Comparison of ENCODE assay signal across 30 cellular contexts in the genomic region with DNA sequence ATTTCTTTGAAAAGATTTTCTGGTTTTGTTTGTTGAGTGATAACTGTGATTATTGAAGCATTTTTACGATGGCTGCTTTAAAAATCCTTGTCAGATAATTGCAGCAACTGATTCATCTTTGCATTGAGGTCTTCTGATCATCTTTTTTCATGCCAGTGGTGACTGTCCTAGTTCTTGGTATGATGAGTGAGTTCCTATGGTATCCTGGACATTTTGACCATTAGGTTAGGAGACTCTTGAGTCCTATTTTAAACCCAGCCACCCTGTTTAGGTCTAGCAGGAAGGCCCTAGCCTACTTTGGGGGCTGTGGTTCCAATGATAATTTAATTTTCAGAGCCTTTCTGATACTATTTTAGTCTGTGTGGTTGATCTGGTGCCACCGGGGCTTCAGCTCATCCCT.
"Had no signal": no experiment of that assay in that cellular context is flagged by ENCODE, and none has a peak within 500 bp of the region (broad histone marks: within the 10 kb centered on the region; RNA-seq: fewer than 3 reads in every experiment).

No MANE protein-coding gene starts in this region.

- H3K27ac ChIP-seq: adrenal gland, ascending aorta, breast epithelium, colonic mucosa, dorsolateral prefrontal cortex, esophagus squamous epithelium, gastrocnemius medialis, sigmoid colon, thoracic aorta, vagina, VCaP had no signal

- H3K9me3 ChIP-seq: adrenal gland, ascending aorta, breast epithelium, colonic mucosa, esophagus squamous epithelium, gastrocnemius medialis, sigmoid colon, thoracic aorta, vagina had no signal

- ATAC-seq: activated T-cell treated with anti-CD3 and anti-CD28 coated beads, Interleukin-2, amount 50 U/mL, for 4 hours; effector memory CD8-positive, alpha-beta T cell; gastrocnemius medialis; left ventricle myocardium superior had no signal

- DNase-seq: activated CD4-positive, alpha-beta T cell treated with anti-CD3 and anti-CD28 coated beads, Interleukin-2, amount 50 U/mL, for 4 hours; activated CD4-positive, CD25-positive, alpha-beta regulatory T cell treated with anti-CD3 and anti-CD28 coated beads, Interleukin-2, amount 50 U/mL, for 72 hours; activated CD8-positive, alpha-beta memory T cell treated with anti-CD3 and anti-CD28 coated beads for 24 hours; activated CD8-positive, alpha-beta memory T cell treated with anti-CD3 and anti-CD28 coated beads, Interleukin-2, amount 50 U/mL, for 4 hours; activated naive CD4-positive, alpha-beta T cell; activated T-cell treated with anti-CD3 and anti-CD28 coated beads, Interleukin-2, amount 50 U/mL, for 4 hours; adrenal gland; colonic mucosa; dorsolateral prefrontal cortex; effector memory CD8-positive, alpha-beta T cell; esophagus squamous epithelium; gastrocnemius medialis; hippocampal formation; left ventricle myocardium superior; mammary epithelial cell; retina; sigmoid colon; stimulated activated CD4-positive, alpha-beta T cell treated with anti-CD3 and anti-CD28 coated beads, Interleukin-2, amount 100 ng/mL, for 48 hours; stimulated activated CD8-positive, alpha-beta memory T cell treated with anti-CD3 and anti-CD28 coated beads, Interleukin-4, amount 100 ng/mL, for 48 hours; stimulated activated naive CD4-positive, alpha-beta T cell treated with Interleukin-2 at 50 U/mL for 16 hours; T-helper 2 cell had no signal

- H3K4me1 Mint-ChIP-seq: central memory CD8-positive, alpha-beta T cell had no signal

- H3K9me3 Mint-ChIP-seq: activated T-cell treated with anti-CD3 and anti-CD28 coated beads, Interleukin-2, amount 50 U/mL, for 4 hours; activated T-helper 2 cell treated with anti-CD3 and anti-CD28 coated beads, Interferon-gamma antibody, Interleukin-2, Interleukin-4, amounts not matched to agents 10 μg/mL and 5 μg/mL and 100 μg/mL, durations not matched to agents 14 hours and 24 hours and 36 hours; central memory CD8-positive, alpha-beta T cell; effector memory CD8-positive, alpha-beta T cell; type B pancreatic cell had no signal

- H3K36me3 Mint-ChIP-seq: activated naive CD8-positive, alpha-beta T cell had no signal

- H3K27ac Mint-ChIP-seq: activated naive CD8-positive, alpha-beta T cell; activated T-helper 2 cell treated with anti-CD3 and anti-CD28 coated beads, Interferon-gamma antibody, Interleukin-2, Interleukin-4, amounts not matched to agents 10 μg/mL and 5 μg/mL and 100 μg/mL, durations not matched to agents 14 hours and 24 hours and 36 hours; effector memory CD8-positive, alpha-beta T cell; type B pancreatic cell had no signal

- H3K4me3 ChIP-seq: adrenal gland, ascending aorta, breast epithelium, colonic mucosa, dorsolateral prefrontal cortex, esophagus squamous epithelium, gastrocnemius medialis, sigmoid colon, thoracic aorta, vagina had no signal

- H3K27me3 Mint-ChIP-seq: activated naive CD8-positive, alpha-beta T cell; central memory CD8-positive, alpha-beta T cell had no signal

- H3K27me3 ChIP-seq: adrenal gland, ascending aorta, breast epithelium, colonic mucosa, dorsolateral prefrontal cortex, esophagus squamous epithelium, gastrocnemius medialis, sigmoid colon, vagina had no signal

- H3K36me3 ChIP-seq: adrenal gland, ascending aorta, breast epithelium, colonic mucosa, esophagus squamous epithelium, gastrocnemius medialis, thoracic aorta, vagina had no signal

- H3K4me1 ChIP-seq: adrenal gland, ascending aorta, breast epithelium, colonic mucosa, esophagus squamous epithelium, gastrocnemius medialis, sigmoid colon, vagina had no signal

- H3K4me3 Mint-ChIP-seq: activated naive CD8-positive, alpha-beta T cell; activated T-cell treated with anti-CD3 and anti-CD28 coated beads, Interleukin-2, amount 50 U/mL, for 4 hours; central memory CD8-positive, alpha-beta T cell; effector memory CD8-positive, alpha-beta T cell; type B pancreatic cell had no signal
